Comparison of ENCODE assay signal across 18 cellular contexts in the genomic region with DNA sequence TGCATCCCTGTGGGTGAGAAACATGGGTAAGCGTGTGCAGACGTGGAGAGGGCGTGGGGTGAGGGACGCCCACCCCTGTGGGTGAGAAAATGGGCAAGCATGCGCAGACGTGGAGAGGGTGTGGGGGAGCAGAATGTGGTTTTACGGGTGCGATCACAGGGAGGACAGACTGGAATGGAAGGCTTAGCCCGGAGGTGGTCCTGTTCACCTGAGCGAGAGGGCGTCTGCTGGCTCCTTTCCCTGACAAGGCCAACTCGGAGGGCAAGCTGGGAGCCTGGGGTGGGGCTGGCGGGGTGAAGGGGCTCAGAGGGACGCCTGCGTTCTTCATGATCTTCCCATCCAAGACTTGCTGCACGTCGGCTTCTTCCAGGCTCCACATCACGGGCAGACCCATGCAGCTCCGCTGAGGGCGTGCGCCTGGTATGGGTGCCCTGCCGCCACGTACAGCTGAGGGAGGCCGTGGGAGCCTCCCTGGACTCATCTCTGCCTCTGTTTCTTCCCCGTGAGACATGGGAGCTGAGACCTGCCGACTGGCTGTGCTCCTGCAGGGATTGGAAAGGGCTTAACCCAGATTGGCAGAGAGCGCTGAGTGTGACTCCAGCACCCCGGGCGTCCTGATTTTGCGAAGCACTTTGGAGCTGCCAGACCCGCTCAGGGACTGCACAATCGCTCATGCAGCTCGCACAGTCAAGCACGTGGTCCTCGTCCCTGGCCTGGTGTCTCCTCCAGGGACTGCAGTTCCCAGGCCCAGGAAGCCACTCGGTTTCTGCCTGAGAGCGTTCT.
"Had no signal": no experiment of that assay in that cellular context is flagged by ENCODE, and none has a peak within 500 bp of the region (broad histone marks: within the 10 kb centered on the region; RNA-seq: fewer than 3 reads in every experiment).

No MANE protein-coding gene starts in this region.

- H3K27ac Mint-ChIP-seq: activated naive CD8-positive, alpha-beta T cell treated with anti-CD3 and anti-CD28 coated beads, Interleukin-2, amount 10 ng/mL, durations not matched to agents 7 days and 5 days; activated T-helper 1 cell treated with anti-CD3 and anti-CD28 coated beads, Interleukin-12 subunit alpha, Interleukin-12 subunit beta, Interleukin-2, Interleukin-4 antibody, amounts not matched to agents 30 ng/mL and 10 ng/mL and 1 ng/mL, durations not matched to agents 14 hours and 24 hours and 36 hours; natural killer cell treated with Interleukin-12 subunit alpha and Interleukin-12 subunit beta and Interleukin-15 and Interleukin-18, amount 100 ng/mL, for 72 hours; stimulated activated naive B cell treated with anti-CD40 and anti-IgM and Interleukin-4, amounts not matched to agents 10 μg/mL and 1 μg/mL and 100 μg/mL, for 72 hours; T-helper 1 cell treated with Interleukin-12 subunit alpha and Interleukin-12 subunit beta and Interleukin-4 antibody, amounts not matched to agents 30 μg/mL and 1 μg/mL, for 36 hours had no signal

- H3K4me1 ChIP-seq: body of pancreas, parathyroid adenoma, vagina had no signal

- H3K36me3 Mint-ChIP-seq: activated naive CD8-positive, alpha-beta T cell treated with anti-CD3 and anti-CD28 coated beads, Interleukin-2, amount 10 ng/mL, durations not matched to agents 7 days and 5 days; natural killer cell treated with Interleukin-12 subunit alpha and Interleukin-12 subunit beta and Interleukin-15 and Interleukin-18, amount 100 ng/mL, for 72 hours; stimulated activated naive B cell treated with anti-CD40 and anti-IgM and Interleukin-4, amounts not matched to agents 10 μg/mL and 1 μg/mL and 100 μg/mL, for 72 hours had no signal

- H3K9me3 ChIP-seq: body of pancreas, lower lobe of right lung, transverse colon, vagina had no signal

- DNase-seq: activated CD4-positive, alpha-beta T cell treated with anti-CD3 and anti-CD28 coated beads, Interleukin-2, amount 50 U/mL, for 4 hours; activated naive CD4-positive, alpha-beta T cell; activated naive CD8-positive, alpha-beta T cell treated with anti-CD3 and anti-CD28 coated beads, Interleukin-2, amount 10 ng/mL, durations not matched to agents 7 days and 5 days; activated T-cell treated with anti-CD3 and anti-CD28 coated beads for 4 hours; body of pancreas; foreskin fibroblast; lower lobe of right lung; stimulated activated naive B cell treated with anti-CD40 and anti-IgM and Interleukin-4, amounts not matched to agents 10 μg/mL and 1 μg/mL and 100 μg/mL, for 72 hours; substantia nigra; transverse colon had no signal

- H3K36me3 ChIP-seq: lower lobe of right lung, transverse colon, vagina had no signal

- H3K27me3 ChIP-seq: body of pancreas, hepatocyte, transverse colon, vagina had no signal

- H3K4me3 ChIP-seq: body of pancreas, dorsolateral prefrontal cortex, hepatocyte, lower lobe of right lung, transverse colon, vagina had no signal

- H3K4me1 Mint-ChIP-seq: activated naive CD8-positive, alpha-beta T cell treated with anti-CD3 and anti-CD28 coated beads, Interleukin-2, amount 10 ng/mL, durations not matched to agents 7 days and 5 days; stimulated activated naive B cell treated with anti-CD40 and anti-IgM and Interleukin-4, amounts not matched to agents 10 μg/mL and 1 μg/mL and 100 μg/mL, for 72 hours had no signal

- H3K4me3 Mint-ChIP-seq: activated naive CD8-positive, alpha-beta T cell treated with anti-CD3 and anti-CD28 coated beads, Interleukin-2, amount 10 ng/mL, durations not matched to agents 7 days and 5 days; activated T-helper 1 cell treated with anti-CD3 and anti-CD28 coated beads, Interleukin-12 subunit alpha, Interleukin-12 subunit beta, Interleukin-2, Interleukin-4 antibody, amounts not matched to agents 30 ng/mL and 10 ng/mL and 1 ng/mL, durations not matched to agents 14 hours and 24 hours and 36 hours; natural killer cell treated with Interleukin-12 subunit alpha and Interleukin-12 subunit beta and Interleukin-15 and Interleukin-18, amount 100 ng/mL, for 72 hours; stimulated activated naive B cell treated with anti-CD40 and anti-IgM and Interleukin-4, amounts not matched to agents 10 μg/mL and 1 μg/mL and 100 μg/mL, for 72 hours; T-helper 1 cell treated with Interleukin-12 subunit alpha and Interleukin-12 subunit beta and Interleukin-4 antibody, amounts not matched to agents 30 μg/mL and 1 μg/mL, for 36 hours had no signal

- H3K27me3 Mint-ChIP-seq: activated naive CD8-positive, alpha-beta T cell treated with anti-CD3 and anti-CD28 coated beads, Interleukin-2, amount 10 ng/mL, durations not matched to agents 7 days and 5 days had no signal

- H3K27ac ChIP-seq: body of pancreas, epithelial cell of prostate, hepatocyte, lower lobe of right lung, parathyroid adenoma, transverse colon, vagina had no signal
